ENCODE assay signal across 20 cellular contexts in the genomic region with DNA sequence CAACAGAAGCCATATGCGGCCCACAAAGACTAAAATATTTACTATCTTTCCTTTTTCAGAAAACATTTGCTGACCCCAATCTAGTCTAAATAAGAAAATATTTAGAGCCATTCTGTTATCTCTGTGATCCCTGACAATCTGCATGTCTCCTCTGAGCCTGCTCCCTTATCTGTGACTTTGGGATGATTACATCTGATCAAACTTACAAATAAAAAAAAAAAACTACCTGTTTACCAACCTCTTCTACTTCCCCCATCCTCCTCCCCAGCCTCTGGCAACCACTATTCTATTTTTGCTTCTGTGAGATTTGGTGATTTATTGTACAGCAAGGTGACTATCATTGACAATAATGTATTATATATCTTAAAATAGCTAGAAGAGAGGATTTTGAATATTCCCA.
A peak's percentile ranks its signal among the peaks of the same experiment; 100 is the strongest.
DNase-seq lines count a peak whose midpoint lies in the region; ATAC-seq and TF ChIP-seq lines count a peak whose summit lies in the region.
"Had no signal": no experiment of that assay in that cellular context is flagged by ENCODE, and none has a peak within 500 bp of the region (broad histone marks: within the 10 kb centered on the region; RNA-seq: fewer than 3 reads in every experiment).

No MANE protein-coding gene starts in this region.

- no peaks in the 10 kb centered on the region for H3K27me3 ChIP-seq in right lobe of liver
- H3K27me3 ChIP-seq: BE2C, BLaER1 had no signal

- H3K36me3 ChIP-seq in right lobe of liver = no peaks in the 10 kb centered on the region
- H3K36me3 ChIP-seq: BE2C, BLaER1 had no signal

- DNase-seq in NCI-H69 (lab: John Stamatoyannopoulos, UW) (peak; percentile 22), right lobe of liver (no peak), DMS79 treated with DMSO at 0.1 percent for 48 hours (lab: John Stamatoyannopoulos, UW) (no peak), SHP77 treated with DMSO at 0.1 percent for 48 hours (lab: John Stamatoyannopoulos, UW) (no peak)
- DNase-seq: 8988T; ACHN; BE2C; C1 segment of cervical spinal cord; CD4-positive, alpha-beta memory T cell; CD4-positive, CD25-positive, alpha-beta regulatory T cell; CD8-positive, alpha-beta memory T cell; COR-L47; DMS 273 treated with DMSO at 0.1 percent for 48 hours; DMS153; DMS53; DMS79; GF-D8 had no signal

- intact Hi-C loops in right lobe of liver (cut with DNase I) = no loop called here

- no peak overlapping the region for H3K4me3 ChIP-seq in right lobe of liver
- H3K4me3 ChIP-seq: BLaER1 had no signal

- 27% methylated on average over 1 of the region's 1 CpG for WGBS in right lobe of liver (ENCODE audit: insufficient coverage, low coverage, low lambda C conversion rate, missing lambda C conversion rate)

- ATAC-seq in right lobe of liver (peak; percentile 49 to 86 (median 66)), GM18867 (IDR thresholded peaks at IDR 0.05; ENCODE audit: unreplicated experiment) (no peak)

- no peak for TF ChIP-seq CTCF in VCaP (conservative IDR thresholded peaks at IDR 0.05)
- no peak for TF ChIP-seq CTCF in right lobe of liver (IDR thresholded peaks at IDR 0.05)

- H3K27ac ChIP-seq in VCaP (peak overlapping the region; percentile 8; the same call in 1 of the 2 replicates), right lobe of liver (peak overlapping the region in 1 of 3 donors; percentile 12)
- H3K27ac ChIP-seq: BLaER1 had no signal

- H3K9me3 ChIP-seq in right lobe of liver = no peaks in the 10 kb centered on the region
- H3K9me3 ChIP-seq: BE2C, BLaER1 had no signal

- H3K4me1 ChIP-seq in right lobe of liver = peaks cover 0 to 22% (median 3%) of the 10 kb centered on the region in 4 donors
- H3K4me1 ChIP-seq: BLaER1 had no signal

- TF ChIP-seq POLR2A in right lobe of liver (IDR thresholded peaks at IDR 0.05) = no peak
